24 cellular contexts compared by ENCODE assay signal in genomic region chr2:75764611-75765010, GRCh38.
"Had no signal": no experiment of that assay in that cellular context is flagged by ENCODE, and none has a peak within 500 bp of the region (broad histone marks: within the 10 kb centered on the region; RNA-seq: fewer than 3 reads in every experiment).

No MANE protein-coding gene starts in this region.

- H3K4me3 ChIP-seq: MG63, SJSA1, SK-N-MC had no signal

- H3K9me3 ChIP-seq: MG63, SJSA1 had no signal

- H3K27me3 ChIP-seq: MG63 had no signal

- H3K36me3 ChIP-seq: MG63, SJSA1 had no signal

- DNase-seq: IMR-90, Karpas-422, KG1, MG63, NCI-H1092, NCI-H1105 treated with DMSO at 0.1 percent for 48 hours, NCI-H1417 treated with DMSO at 0.1 percent for 48 hours, NCI-H187, NCI-H2029, NCI-H2081 treated with DMSO at 0.1 percent for 48 hours, NCI-H2171, NCI-H226, NCI-H446, NCI-H510A, NCI-H524 treated with DMSO at 0.1 percent for 48 hours, NCI-H69, NCI-H774, Right ventricle myocardium superior, RPMI8226, SIG-M5 had no signal

- H3K4me1 ChIP-seq: SJSA1 had no signal

- FAIRE-seq: HepG2, RCC 7860 had no signal

- ATAC-seq: HepG2 had no signal

- H3K27ac ChIP-seq: SJSA1, SK-N-MC had no signal
